ENCODE assay signal across 27 cellular contexts in genomic region chr11:39786281-39786680, GRCh38.
A peak's percentile ranks its signal among the peaks of the same experiment; 100 is the strongest.
DNase-seq lines count a peak whose midpoint lies in the region; ATAC-seq, FAIRE-seq and TF ChIP-seq lines count a peak whose summit lies in the region.
"Had no signal": no experiment of that assay in that cellular context is flagged by ENCODE, and none has a peak within 500 bp of the region (broad histone marks: within the 10 kb centered on the region; RNA-seq: fewer than 3 reads in every experiment).

No MANE protein-coding gene starts in this region.

- H3K79me2 ChIP-seq in H1 (ENCODE audit: control insufficient read depth in 1 of 2, insufficient read depth in 2 of 2, low read length in 2 of 2) = no peaks in the 10 kb centered on the region

- H2BK5ac ChIP-seq in H1 (ENCODE audit: low read depth, low read length) (no peak overlapping the region), mesenchymal stem cell (ENCODE audit: low read depth, low read length, poor library complexity, severe bottlenecking) (no peak overlapping the region)

- H3K4me2 ChIP-seq in H1 (ENCODE audit: insufficient read depth in 1 of 2, low read depth in 2 of 2, low read length in 2 of 2) (no peak overlapping the region), mesenchymal stem cell (ENCODE audit: low read length, poor library complexity, severe bottlenecking) (no peak overlapping the region)
- H3K4me2 ChIP-seq: A549 had no signal

- ATAC-seq in left ventricle myocardium superior = no peak
- ATAC-seq in upper lobe of right lung = peak; percentile 35
- no peak for ATAC-seq in stimulated activated naive CD8-positive, alpha-beta T cell treated with anti-CD3 and anti-CD28 coated beads, Interleukin-15, amount 100 ng/mL, for 72 hours
- ATAC-seq: A549 had no signal

- no peak overlapping the region for H3K27ac Mint-ChIP-seq in stimulated activated naive CD8-positive, alpha-beta T cell treated with anti-CD3 and anti-CD28 coated beads, Interleukin-15, amount 100 ng/mL, for 72 hours
- H3K27ac Mint-ChIP-seq in activated T-helper 2 cell treated with anti-CD3 and anti-CD28 coated beads, Interferon-gamma antibody, Interleukin-2, Interleukin-4, amounts not matched to agents 10 μg/mL and 5 μg/mL and 100 μg/mL, durations not matched to agents 14 hours and 24 hours and 36 hours = no peak overlapping the region
- H3K27ac Mint-ChIP-seq: CD14-positive monocyte; CD4-positive, alpha-beta T cell; CD8-positive, alpha-beta memory T cell had no signal

- DNase-seq in left ventricle myocardium superior = peak; percentile 11
- no peak for DNase-seq in cardiac septum (ENCODE audit: low spot score)
- no peak for DNase-seq in H1 (ENCODE audit: low read depth in 1 of 2, low spot score in 2 of 2)
- no peak for DNase-seq in mesenchymal stem cell
- DNase-seq in upper lobe of right lung = no peak
- DNase-seq in stimulated activated naive CD8-positive, alpha-beta T cell treated with anti-CD3 and anti-CD28 coated beads, Interleukin-15, amount 100 ng/mL, for 72 hours = no peak
- DNase-seq in activated T-helper 2 cell treated with anti-CD3 and anti-CD28 coated beads, Interferon-gamma antibody, Interleukin-2, Interleukin-4, amounts not matched to agents 10 μg/mL and 5 μg/mL and 100 μg/mL, durations not matched to agents 14 hours and 24 hours and 36 hours (ENCODE audit: low spot score) = no peak
- no peak for DNase-seq in GOT3 (lab: John Stamatoyannopoulos, UW)
- DNase-seq: 8988T; ACHN; AML-193; BE2C; CD4-positive, alpha-beta T cell; CD8-positive, alpha-beta memory T cell; DMS 273 treated with DMSO at 0.1 percent for 48 hours; DMS79; EL; GDM1; GM23248; HCEC 1CT had no signal

- H3K14ac ChIP-seq in H1 (ENCODE audit: insufficient read length) (no peak overlapping the region), mesenchymal stem cell (ENCODE audit: low read length in 2 of 2) (no peak overlapping the region)

- H3K4me3 ChIP-seq in H1 (ENCODE audit: extremely low read depth in 1 of 4, insufficient read depth in 2 of 4, low read depth in 3 of 4, low read length in 4 of 4) = no peak overlapping the region
- no peak overlapping the region for H3K4me3 ChIP-seq in mesenchymal stem cell (ENCODE audit: insufficient read depth in 1 of 2, low read depth in 1 of 2, low read length in 2 of 2)
- no peak overlapping the region for H3K4me3 ChIP-seq in upper lobe of right lung
- H3K4me3 ChIP-seq: A549; BLaER1 treated with 17β-estradiol and CSF1 and Interleukin-3, amounts not matched to agents 10 nM and 100 nM; GM12878; GM23248 had no signal

- no peak overlapping the region for H4K5ac ChIP-seq in H1 (ENCODE audit: insufficient read length, low read depth, low read length)

- H2AFZ ChIP-seq in H1 (ENCODE audit: low read length) (no peak overlapping the region), mesenchymal stem cell (ENCODE audit: low read depth, low read length) (no peak overlapping the region)
- H2AFZ ChIP-seq: GM23248 had no signal

- 92% methylated on average over 8 of the region's 9 CpGs; no CpG with 5 or more reads in 1 of the 2 experiments for WGBS in H1 (ENCODE audit: extremely low coverage in 1 of 2, insufficient coverage in 1 of 2, insufficient read length in 1 of 2, insufficient replicate concordance in 2 of 2, low coverage in 1 of 2, low lambda C conversion rate in 2 of 2, missing lambda C conversion rate in 1 of 2), 2 experiments
- WGBS in mesenchymal stem cell = 89% methylated on average over 9 of the region's 9 CpGs

- POLR2A ChIA-PET in H1 (lab: Charles Lee; ENCODE audit: partially characterized antibody) = no interaction called here

- intact Hi-C loops in left ventricle myocardium superior (cut with micrococcal nuclease) (no loop called here), cardiac septum (cut with DNase I) (no loop called here), upper lobe of right lung (cut with DNase I) (no loop called here)
- intact Hi-C loops in activated T-helper 2 cell treated with anti-CD3 and anti-CD28 coated beads, Interferon-gamma antibody, Interleukin-2, Interleukin-4, amounts not matched to agents 10 μg/mL and 5 μg/mL and 100 μg/mL, durations not matched to agents 14 hours and 24 hours and 36 hours (cut with micrococcal nuclease) = no loop called here

- H3K4me1 ChIP-seq in H1 (replicated peaks in 1 of 4; ENCODE audit: control insufficient read depth in 3 of 4, insufficient read depth in 4 of 4, low read length in 3 of 4) = no peaks in the 10 kb centered on the region
- H3K4me1 ChIP-seq in mesenchymal stem cell (ENCODE audit: control insufficient read depth, insufficient read depth, low read depth, low read length) = no peaks in the 10 kb centered on the region
- H3K4me1 ChIP-seq in upper lobe of right lung = no peaks in the 10 kb centered on the region
- H3K4me1 ChIP-seq: A549, BE2C had no signal

- H3K18ac ChIP-seq in H1 (ENCODE audit: extremely low read depth, low read length) = no peak overlapping the region
- no peak overlapping the region for H3K18ac ChIP-seq in mesenchymal stem cell (ENCODE audit: low read depth in 1 of 2, low read length in 2 of 2)

- H3K27ac ChIP-seq in H1 (ENCODE audit: low read depth, low read length) (no peak overlapping the region), mesenchymal stem cell (ENCODE audit: low read length, poor library complexity, severe bottlenecking) (no peak overlapping the region), upper lobe of right lung (no peak overlapping the region)
- H3K27ac ChIP-seq: A549; BLaER1 treated with 17β-estradiol and CSF1 and Interleukin-3, amounts not matched to agents 10 nM and 100 nM; GM23248 had no signal

- H3K9me3 ChIP-seq in H1 (ENCODE audit: insufficient read depth in 2 of 2, low read depth in 1 of 2, low read length in 1 of 2) = no peaks in the 10 kb centered on the region
- no peaks in the 10 kb centered on the region for H3K9me3 ChIP-seq in mesenchymal stem cell (ENCODE audit: control insufficient read depth, low read length)
- H3K9me3 ChIP-seq in upper lobe of right lung = no peaks in the 10 kb centered on the region
- H3K9me3 ChIP-seq: A549, BE2C had no signal

- H3K36me3 Mint-ChIP-seq in activated T-helper 2 cell treated with anti-CD3 and anti-CD28 coated beads, Interferon-gamma antibody, Interleukin-2, Interleukin-4, amounts not matched to agents 10 μg/mL and 5 μg/mL and 100 μg/mL, durations not matched to agents 14 hours and 24 hours and 36 hours (ENCODE audit: low read depth) = no peaks in the 10 kb centered on the region
- H3K36me3 Mint-ChIP-seq: CD14-positive monocyte; CD8-positive, alpha-beta memory T cell had no signal

- no peak for FAIRE-seq in H1 (lab: Jason Lieb, UNC)
- FAIRE-seq: A549, D721Med, GM12878, GM19239, H54 had no signal

- H4K91ac ChIP-seq in H1 (replicated peaks; ENCODE audit: insufficient read length, low read length) = no peak overlapping the region
- H4K91ac ChIP-seq in mesenchymal stem cell (ENCODE audit: low read length) = peak overlapping the region; percentile 83

- TF ChIP-seq CTCF in H1 (IDR thresholded peaks at IDR 0.05; ENCODE audit: control extremely low read depth in 1 of 3, insufficient read depth in 1 of 3, low read depth in 1 of 3, low read length in 3 of 3) (no peak), upper lobe of right lung (IDR thresholded peaks at IDR 0.05) (no peak)

- H2BK15ac ChIP-seq in H1 (ENCODE audit: low read length) = no peak overlapping the region
- no peak overlapping the region for H2BK15ac ChIP-seq in mesenchymal stem cell (ENCODE audit: low read depth, poor library complexity, severe bottlenecking)

- H3K79me1 ChIP-seq in H1 (ENCODE audit: low read depth, low read length) (no peaks in the 10 kb centered on the region), mesenchymal stem cell (replicated peaks; ENCODE audit: low read length, poor library complexity, severe bottlenecking) (no peaks in the 10 kb centered on the region)

- no peak overlapping the region for H2BK20ac ChIP-seq in H1 (ENCODE audit: low read length)

- no peaks in the 10 kb centered on the region for H3K27me3 Mint-ChIP-seq in stimulated activated naive CD8-positive, alpha-beta T cell treated with anti-CD3 and anti-CD28 coated beads, Interleukin-15, amount 100 ng/mL, for 72 hours
- no peaks in the 10 kb centered on the region for H3K27me3 Mint-ChIP-seq in activated T-helper 2 cell treated with anti-CD3 and anti-CD28 coated beads, Interferon-gamma antibody, Interleukin-2, Interleukin-4, amounts not matched to agents 10 μg/mL and 5 μg/mL and 100 μg/mL, durations not matched to agents 14 hours and 24 hours and 36 hours (ENCODE audit: low read depth)
- H3K27me3 Mint-ChIP-seq: CD4-positive, alpha-beta T cell; CD8-positive, alpha-beta memory T cell had no signal

- H3K9me3 Mint-ChIP-seq in stimulated activated naive CD8-positive, alpha-beta T cell treated with anti-CD3 and anti-CD28 coated beads, Interleukin-15, amount 100 ng/mL, for 72 hours = peaks cover 0 to 14% of the 10 kb centered on the region in 2 donors
- peaks cover 21% of the 10 kb centered on the region for H3K9me3 Mint-ChIP-seq in activated T-helper 2 cell treated with anti-CD3 and anti-CD28 coated beads, Interferon-gamma antibody, Interleukin-2, Interleukin-4, amounts not matched to agents 10 μg/mL and 5 μg/mL and 100 μg/mL, durations not matched to agents 14 hours and 24 hours and 36 hours
- H3K9me3 Mint-ChIP-seq: CD4-positive, alpha-beta T cell had no signal

- H3K56ac ChIP-seq in H1 (replicated peaks; ENCODE audit: insufficient read length, low read depth, low read length) = no peak overlapping the region

- no peak overlapping the region for H3K23ac ChIP-seq in H1 (ENCODE audit: insufficient read length)
- H3K23ac ChIP-seq in mesenchymal stem cell (ENCODE audit: low read length in 2 of 2) = no peak overlapping the region

- H2BK120ac ChIP-seq in H1 (replicated peaks; ENCODE audit: low read depth, low read length) (no peak overlapping the region), mesenchymal stem cell (ENCODE audit: low read depth, low read length) (no peak overlapping the region)

- H3K9ac ChIP-seq in H1 (replicated peaks in 1 of 4; ENCODE audit: extremely low read depth in 1 of 4, low read depth in 3 of 4, low read length in 3 of 4) = no peak overlapping the region
- no peak overlapping the region for H3K9ac ChIP-seq in mesenchymal stem cell (ENCODE audit: low read length)
- H3K9ac ChIP-seq: BLaER1 treated with 17β-estradiol and CSF1 and Interleukin-3, amounts not matched to agents 10 nM and 100 nM; GM23248 had no signal

- H2BK12ac ChIP-seq in H1 (ENCODE audit: low read depth, low read length) (no peak overlapping the region), mesenchymal stem cell (ENCODE audit: low read length in 2 of 2) (no peak overlapping the region)

- no peaks in the 10 kb centered on the region for H3K4me1 Mint-ChIP-seq in stimulated activated naive CD8-positive, alpha-beta T cell treated with anti-CD3 and anti-CD28 coated beads, Interleukin-15, amount 100 ng/mL, for 72 hours
- H3K4me1 Mint-ChIP-seq in activated T-helper 2 cell treated with anti-CD3 and anti-CD28 coated beads, Interferon-gamma antibody, Interleukin-2, Interleukin-4, amounts not matched to agents 10 μg/mL and 5 μg/mL and 100 μg/mL, durations not matched to agents 14 hours and 24 hours and 36 hours (ENCODE audit: low read depth) = no peaks in the 10 kb centered on the region
- H3K4me1 Mint-ChIP-seq: CD8-positive, alpha-beta memory T cell had no signal

- H4K8ac ChIP-seq in H1 (ENCODE audit: extremely low read depth, insufficient read depth, low read length) (peak overlapping the region; percentile 45; the same call in 1 of the 2 replicates), mesenchymal stem cell (ENCODE audit: low read length) (no peak overlapping the region)

- H3K27me3 ChIP-seq in H1 (replicated peaks in 1 of 4; ENCODE audit: control insufficient read depth in 3 of 4, extremely low read depth in 1 of 4, insufficient read depth in 3 of 4, low read length in 3 of 4) (no peaks in the 10 kb centered on the region), mesenchymal stem cell (ENCODE audit: control insufficient read depth in 1 of 2, insufficient read depth in 1 of 2, low read length in 2 of 2) (no peaks in the 10 kb centered on the region), upper lobe of right lung (no peaks in the 10 kb centered on the region)
- H3K27me3 ChIP-seq: BE2C; BLaER1 treated with 17β-estradiol and CSF1 and Interleukin-3, amounts not matched to agents 10 nM and 100 nM had no signal

- TF ChIP-seq RAD21 in H1 (IDR thresholded peaks at IDR 0.05 in 1 of 2, conservative IDR thresholded peaks at IDR 0.05 in 1 of 2; ENCODE audit: low read depth in 2 of 2, low read length in 2 of 2) = no peak

- H3K4me3 Mint-ChIP-seq in stimulated activated naive CD8-positive, alpha-beta T cell treated with anti-CD3 and anti-CD28 coated beads, Interleukin-15, amount 100 ng/mL, for 72 hours = no peak overlapping the region
- H3K4me3 Mint-ChIP-seq in activated T-helper 2 cell treated with anti-CD3 and anti-CD28 coated beads, Interferon-gamma antibody, Interleukin-2, Interleukin-4, amounts not matched to agents 10 μg/mL and 5 μg/mL and 100 μg/mL, durations not matched to agents 14 hours and 24 hours and 36 hours (ENCODE audit: low read depth) = no peak overlapping the region
- H3K4me3 Mint-ChIP-seq: CD14-positive monocyte; CD4-positive, alpha-beta T cell; CD8-positive, alpha-beta memory T cell had no signal

- H3K23me2 ChIP-seq in H1 (ENCODE audit: low read depth, low read length) = no peaks in the 10 kb centered on the region

- H3K36me3 ChIP-seq in H1 (ENCODE audit: control insufficient read depth in 2 of 4, insufficient read depth in 4 of 4, low read length in 3 of 4) (no peaks in the 10 kb centered on the region), mesenchymal stem cell (ENCODE audit: control insufficient read depth in 1 of 2, insufficient read depth in 2 of 2, low read depth in 1 of 2, low read length in 2 of 2) (no peaks in the 10 kb centered on the region), upper lobe of right lung (no peaks in the 10 kb centered on the region)
- H3K36me3 ChIP-seq: BE2C; BLaER1 treated with 17β-estradiol and CSF1 and Interleukin-3, amounts not matched to agents 10 nM and 100 nM had no signal

- H3K4ac ChIP-seq in H1 (replicated peaks; ENCODE audit: insufficient read length, low read depth, low read length) (no peak overlapping the region), mesenchymal stem cell (ENCODE audit: low read depth in 1 of 2, low read length in 2 of 2) (no peak overlapping the region)

- H4K20me1 ChIP-seq in H1 (replicated peaks in 1 of 2; ENCODE audit: control insufficient read depth in 1 of 2, insufficient read depth in 2 of 2, low read length in 2 of 2) = no peaks in the 10 kb centered on the region
- H4K20me1 ChIP-seq: BLaER1 treated with 17β-estradiol and CSF1 and Interleukin-3, amounts not matched to agents 10 nM and 100 nM had no signal

- H2AK5ac ChIP-seq in H1 (ENCODE audit: low read depth, low read length) = no peak overlapping the region
- H2AK5ac ChIP-seq in mesenchymal stem cell (ENCODE audit: low read length, severe bottlenecking) = no peak overlapping the region

- no peak for TF ChIP-seq POLR2A in H1 (IDR thresholded peaks at IDR 0.05; ENCODE audit: control extremely low read depth in 1 of 2, low read depth in 2 of 2, low read length in 2 of 2)

- CTCF ChIA-PET in H1 (lab: Charles Lee; ENCODE audit: partially characterized antibody) = interaction anchor here (0.8 kb wide), 1 partner anchor 41 kb away, joined by 3 read pairs; no protein-coding TSS in a partner anchor

- TF ChIP-seq EP300 in H1 (IDR thresholded peaks at IDR 0.05; ENCODE audit: borderline replicate concordance in 1 of 2, low read depth in 2 of 2, low read length in 2 of 2) = no peak
